1 cellular context compared by ENCODE assay signal in genomic region chr12:38883629-38884134, GRCh38.
TF ChIP-seq lines count a peak whose summit lies in the region.

No MANE protein-coding gene starts in this region.

TF ChIP-seq in liver, 16 proteins besides CTCF, POLR2A, EP300 and RAD21 (continued from another document):
- TF ChIP-seq ZBTB33 (IDR thresholded peaks at IDR 0.05): no peak
